ENCODE assay signal across 8 cellular contexts in genomic region chr1:248873409-248873992, GRCh38. TPM values are rescaled to one million over a fixed set of nuclear protein-coding genes. Genes with fewer than 3 reads are reported as not detected.
DNase-seq lines count a peak whose midpoint lies in the region; ATAC-seq and TF ChIP-seq lines count a peak whose summit lies in the region.

No MANE protein-coding gene starts in this region.

- POLR2A ChIA-PET in naive thymus-derived CD8-positive, alpha-beta T cell (lab: Charles Lee): interaction anchor here (0.9 to 3.3 kb wide), 8 partner anchors 8 to 47 kb away, joined by 3 to 33 read pairs (median 9); partner anchors contain the start of genes PGBD2, SH3BP5L, ZNF672 and ZNF692

- H3K9me3 Mint-ChIP-seq in activated T-helper 1 cell treated with anti-CD3 and anti-CD28 coated beads, Interleukin-12 subunit alpha, Interleukin-12 subunit beta, Interleukin-2, Interleukin-4 antibody, amounts not matched to agents 30 ng/mL and 10 ng/mL and 1 ng/mL, durations not matched to agents 14 hours and 24 hours and 36 hours: no peaks in the 10 kb centered on the region
- peaks cover 0 to 10% (median 0%) of the 10 kb centered on the region in 9 donors for H3K9me3 Mint-ChIP-seq in naive thymus-derived CD8-positive, alpha-beta T cell
- peaks cover 3 to 4% of the 10 kb centered on the region in 2 donors for H3K9me3 Mint-ChIP-seq in stimulated activated naive B cell treated with anti-CD40 and anti-IgM and Interleukin-4, amounts not matched to agents 10 μg/mL and 1 μg/mL and 100 μg/mL, for 72 hours

- H3K4me3 Mint-ChIP-seq in activated T-helper 1 cell treated with anti-CD3 and anti-CD28 coated beads, Interleukin-12 subunit alpha, Interleukin-12 subunit beta, Interleukin-2, Interleukin-4 antibody, amounts not matched to agents 30 ng/mL and 10 ng/mL and 1 ng/mL, durations not matched to agents 14 hours and 24 hours and 36 hours: peak overlapping the region; percentile 87
- peak overlapping the region; percentile 93 to 99 (median 96) for H3K4me3 Mint-ChIP-seq in naive thymus-derived CD8-positive, alpha-beta T cell
- peak overlapping the region; percentile 95 to 96 for H3K4me3 Mint-ChIP-seq in stimulated activated naive B cell treated with anti-CD40 and anti-IgM and Interleukin-4, amounts not matched to agents 10 μg/mL and 1 μg/mL and 100 μg/mL, for 72 hours

- H3K36me3 Mint-ChIP-seq in activated T-helper 1 cell treated with anti-CD3 and anti-CD28 coated beads, Interleukin-12 subunit alpha, Interleukin-12 subunit beta, Interleukin-2, Interleukin-4 antibody, amounts not matched to agents 30 ng/mL and 10 ng/mL and 1 ng/mL, durations not matched to agents 14 hours and 24 hours and 36 hours (ENCODE audit: low read depth): no peaks in the 10 kb centered on the region
- H3K36me3 Mint-ChIP-seq in naive thymus-derived CD8-positive, alpha-beta T cell: peaks cover 0 to 8% (median 4%) of the 10 kb centered on the region in 3 donors
- peaks cover 8 to 10% of the 10 kb centered on the region in 2 donors for H3K36me3 Mint-ChIP-seq in stimulated activated naive B cell treated with anti-CD40 and anti-IgM and Interleukin-4, amounts not matched to agents 10 μg/mL and 1 μg/mL and 100 μg/mL, for 72 hours

- DNase-seq in DMS79 (lab: John Stamatoyannopoulos, UW): peak; percentile 94
- peak; percentile 92 to 98 (median 97) for DNase-seq in Peyer's patch
- peak; percentile 87 for DNase-seq in activated T-helper 1 cell treated with anti-CD3 and anti-CD28 coated beads, Interleukin-12 subunit alpha, Interleukin-12 subunit beta, Interleukin-2, Interleukin-4 antibody, amounts not matched to agents 30 ng/mL and 10 ng/mL and 1 ng/mL, durations not matched to agents 14 hours and 24 hours and 36 hours (ENCODE audit: low spot score)
- DNase-seq in fibroblast of mammary gland (ENCODE audit: low read depth): peak; percentile 95
- peak; percentile 74 to 96 (median 91) for DNase-seq in naive thymus-derived CD8-positive, alpha-beta T cell
- peak; percentile 96 for DNase-seq in stimulated activated naive B cell treated with anti-CD40 and anti-IgM and Interleukin-4, amounts not matched to agents 10 μg/mL and 1 μg/mL and 100 μg/mL, for 72 hours

- H3K27ac ChIP-seq in KOPT-K1 (ENCODE audit: low read depth, low read length, poor library complexity, severe bottlenecking): peak overlapping the region; percentile 73
- H3K27ac ChIP-seq in Peyer's patch: peak overlapping the region; percentile 90 to 95 (median 95)

- H3K36me3 ChIP-seq in KOPT-K1 (ENCODE audit: insufficient read depth, low read length) (no peaks in the 10 kb centered on the region), Peyer's patch (no peaks in the 10 kb centered on the region)

- no peaks in the 10 kb centered on the region for H3K9me3 ChIP-seq in KOPT-K1 (ENCODE audit: insufficient read depth, low read length, poor library complexity, severe bottlenecking)
- no peaks in the 10 kb centered on the region for H3K9me3 ChIP-seq in Peyer's patch

- peak; percentile 81 for ATAC-seq in GM21825 (IDR thresholded peaks at IDR 0.05; ENCODE audit: unreplicated experiment)
- ATAC-seq in naive thymus-derived CD8-positive, alpha-beta T cell: peak; percentile 79
- peak; percentile 87 to 91 for ATAC-seq in stimulated activated naive B cell treated with anti-CD40 and anti-IgM and Interleukin-4, amounts not matched to agents 10 μg/mL and 1 μg/mL and 100 μg/mL, for 72 hours (replicated peaks)

- no peaks in the 10 kb centered on the region for H3K4me1 ChIP-seq in Peyer's patch

- TF ChIP-seq POLR2A in Peyer's patch (IDR thresholded peaks at IDR 0.05): peak; percentile 27 to 36

- peak overlapping the region; percentile 95 for H3K27ac Mint-ChIP-seq in activated T-helper 1 cell treated with anti-CD3 and anti-CD28 coated beads, Interleukin-12 subunit alpha, Interleukin-12 subunit beta, Interleukin-2, Interleukin-4 antibody, amounts not matched to agents 30 ng/mL and 10 ng/mL and 1 ng/mL, durations not matched to agents 14 hours and 24 hours and 36 hours
- H3K27ac Mint-ChIP-seq in naive thymus-derived CD8-positive, alpha-beta T cell: peak overlapping the region; percentile 96 to 100 (median 98)
- H3K27ac Mint-ChIP-seq in stimulated activated naive B cell treated with anti-CD40 and anti-IgM and Interleukin-4, amounts not matched to agents 10 μg/mL and 1 μg/mL and 100 μg/mL, for 72 hours: peak overlapping the region; percentile 100

- H3K4me3 ChIP-seq in Peyer's patch (peak overlapping the region; percentile 54 to 72 (median 64)), fibroblast of mammary gland (ENCODE audit: control insufficient read depth, low read depth, low read length) (peak overlapping the region; percentile 85)

- no peak for TF ChIP-seq CTCF in Peyer's patch (IDR thresholded peaks at IDR 0.05)
- TF ChIP-seq CTCF in fibroblast of mammary gland (conservative IDR thresholded peaks at IDR 0.05; ENCODE audit: control insufficient read depth, insufficient read depth, low read depth, low read length): no peak

- no peaks in the 10 kb centered on the region for H3K27me3 ChIP-seq in Peyer's patch

- peaks cover 26% of the 10 kb centered on the region for H3K4me1 Mint-ChIP-seq in activated T-helper 1 cell treated with anti-CD3 and anti-CD28 coated beads, Interleukin-12 subunit alpha, Interleukin-12 subunit beta, Interleukin-2, Interleukin-4 antibody, amounts not matched to agents 30 ng/mL and 10 ng/mL and 1 ng/mL, durations not matched to agents 14 hours and 24 hours and 36 hours (ENCODE audit: low read depth)
- peaks cover 16 to 26% (median 20%) of the 10 kb centered on the region in 4 donors for H3K4me1 Mint-ChIP-seq in naive thymus-derived CD8-positive, alpha-beta T cell
- H3K4me1 Mint-ChIP-seq in stimulated activated naive B cell treated with anti-CD40 and anti-IgM and Interleukin-4, amounts not matched to agents 10 μg/mL and 1 μg/mL and 100 μg/mL, for 72 hours: peaks cover 13 to 17% of the 10 kb centered on the region in 2 donors

- H3K27me3 Mint-ChIP-seq in activated T-helper 1 cell treated with anti-CD3 and anti-CD28 coated beads, Interleukin-12 subunit alpha, Interleukin-12 subunit beta, Interleukin-2, Interleukin-4 antibody, amounts not matched to agents 30 ng/mL and 10 ng/mL and 1 ng/mL, durations not matched to agents 14 hours and 24 hours and 36 hours (ENCODE audit: insufficient read depth): peaks cover 16% of the 10 kb centered on the region
- H3K27me3 Mint-ChIP-seq in naive thymus-derived CD8-positive, alpha-beta T cell: peaks cover 0 to 13% (median 0%) of the 10 kb centered on the region in 5 donors
- H3K27me3 Mint-ChIP-seq in stimulated activated naive B cell treated with anti-CD40 and anti-IgM and Interleukin-4, amounts not matched to agents 10 μg/mL and 1 μg/mL and 100 μg/mL, for 72 hours: peaks cover 9 to 11% of the 10 kb centered on the region in 2 donors

- intact Hi-C loops in activated T-helper 1 cell treated with anti-CD3 and anti-CD28 coated beads, Interleukin-12 subunit alpha, Interleukin-12 subunit beta, Interleukin-2, Interleukin-4 antibody, amounts not matched to agents 30 ng/mL and 10 ng/mL and 1 ng/mL, durations not matched to agents 14 hours and 24 hours and 36 hours (cut with micrococcal nuclease): loop anchor here (1.0 kb wide), 3 partner anchors 10 to 47 kb away; partner anchors contain the start of gene ZNF692

RNA-seq across cellular contexts. Expression of gene ZNF692, which starts 14.6 kb away (rescaled TPM):
- total RNA-seq in Peyer's patch: 100 to 1,000 TPM in 2 of 4 donors, 10 to 100 TPM in 2; 46.2 to 128 (median 104) TPM
- total RNA-seq in activated T-helper 1 cell treated with anti-CD3 and anti-CD28 coated beads, Interleukin-12 subunit alpha, Interleukin-12 subunit beta, Interleukin-2, Interleukin-4 antibody, amounts not matched to agents 30 ng/mL and 10 ng/mL and 1 ng/mL, durations not matched to agents 14 hours and 24 hours and 36 hours: 89.6 and 91.0 TPM in 2 replicates
- 10 to 100 TPM; 68.9 to 69.6 TPM for total RNA-seq in naive thymus-derived CD8-positive, alpha-beta T cell
- 1 to 10 TPM; 5.2 to 9.3 (median 5.9) TPM for polyA plus RNA-seq in naive thymus-derived CD8-positive, alpha-beta T cell

RNA-seq across cellular contexts. Expression of gene PGBD2, which starts 32.5 kb away (rescaled TPM):
- total RNA-seq in Peyer's patch: 10 to 100 TPM in 3 of 4 donors, 1 to 10 TPM in 1; 9.9 to 17.2 (median 14.4) TPM
- total RNA-seq in activated T-helper 1 cell treated with anti-CD3 and anti-CD28 coated beads, Interleukin-12 subunit alpha, Interleukin-12 subunit beta, Interleukin-2, Interleukin-4 antibody, amounts not matched to agents 30 ng/mL and 10 ng/mL and 1 ng/mL, durations not matched to agents 14 hours and 24 hours and 36 hours: 7.2 and 8.4 TPM in 2 replicates
- total RNA-seq in naive thymus-derived CD8-positive, alpha-beta T cell: 10 to 100 TPM; 14.3 to 14.5 TPM
- polyA plus RNA-seq in naive thymus-derived CD8-positive, alpha-beta T cell: 1 to 10 TPM; 5.3 to 9.9 (median 6.5) TPM

RNA-seq across cellular contexts. Expression of gene ZNF672, which starts 35.5 kb away (rescaled TPM):
- 10 to 100 TPM; 48.4 to 64.4 (median 60.5) TPM for total RNA-seq in Peyer's patch
- 42.3 and 45.2 TPM in 2 replicates for total RNA-seq in activated T-helper 1 cell treated with anti-CD3 and anti-CD28 coated beads, Interleukin-12 subunit alpha, Interleukin-12 subunit beta, Interleukin-2, Interleukin-4 antibody, amounts not matched to agents 30 ng/mL and 10 ng/mL and 1 ng/mL, durations not matched to agents 14 hours and 24 hours and 36 hours
- total RNA-seq in naive thymus-derived CD8-positive, alpha-beta T cell: 10 to 100 TPM; 35.8 to 37.2 TPM
- polyA plus RNA-seq in naive thymus-derived CD8-positive, alpha-beta T cell: 10 to 100 TPM; 17.9 to 25.6 (median 19.6) TPM

RNA-seq across cellular contexts. Expression of gene SH3BP5L, which starts 47.8 kb away (rescaled TPM):
- 10 to 100 TPM; 19.0 to 60.6 (median 51.5) TPM for total RNA-seq in Peyer's patch
- total RNA-seq in activated T-helper 1 cell treated with anti-CD3 and anti-CD28 coated beads, Interleukin-12 subunit alpha, Interleukin-12 subunit beta, Interleukin-2, Interleukin-4 antibody, amounts not matched to agents 30 ng/mL and 10 ng/mL and 1 ng/mL, durations not matched to agents 14 hours and 24 hours and 36 hours: 29.0 and 30.9 TPM in 2 replicates
- total RNA-seq in naive thymus-derived CD8-positive, alpha-beta T cell: 10 to 100 TPM; 28.5 to 29.9 TPM
- polyA plus RNA-seq in naive thymus-derived CD8-positive, alpha-beta T cell: 1 to 10 TPM; 1.6 to 3.5 (median 2.6) TPM

Comparison
In these comparisons a context has a peak if more than half of its experiments do, and no peak if none do; other contexts are left out.
1. Peak in every context shown above with its lines: DNase-seq, ATAC-seq, H3K4me3 ChIP-seq and H3K27ac ChIP-seq.